ENCODE assay signal across 7 cellular contexts in the genomic region with DNA sequence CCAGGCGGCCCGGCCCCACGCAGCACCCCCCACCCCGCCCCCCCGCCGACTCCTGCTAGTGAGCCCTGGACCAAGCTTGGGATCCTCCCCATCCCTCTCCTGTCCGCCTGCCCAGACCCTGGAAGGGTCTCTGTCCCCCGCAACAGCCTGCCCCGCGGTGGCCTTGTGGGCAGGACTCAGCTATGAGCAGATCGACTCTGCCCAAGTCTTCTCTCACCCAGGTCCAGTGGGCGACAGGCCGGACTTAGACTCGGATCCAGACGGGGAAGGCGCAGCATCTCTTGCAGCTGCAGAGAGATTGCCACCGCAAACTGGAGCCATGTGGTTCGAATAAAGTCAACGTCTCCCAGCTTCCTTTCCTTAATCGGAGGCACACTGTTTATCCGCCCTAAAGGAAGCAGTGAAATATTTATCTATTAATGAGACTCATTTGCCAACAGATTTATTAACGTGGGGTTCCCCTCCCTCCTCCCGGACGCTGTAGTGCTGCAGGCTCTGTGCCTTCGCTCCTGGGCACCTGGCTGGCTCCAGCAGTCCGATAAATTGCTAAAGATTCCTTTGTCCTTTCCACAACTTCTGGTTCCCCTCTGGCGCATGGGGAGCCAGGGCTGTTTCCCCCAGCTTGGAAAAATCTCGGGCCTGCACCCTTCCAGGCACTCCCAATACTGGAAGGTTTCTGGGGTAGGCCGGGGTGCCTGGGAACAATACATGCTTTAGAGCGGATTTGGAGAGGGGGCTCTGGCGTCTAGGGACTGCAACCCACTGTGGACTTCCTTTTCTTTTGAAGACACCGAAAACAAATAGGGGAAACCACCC. TPM values are rescaled to one million over a fixed set of nuclear protein-coding genes. Genes with fewer than 3 reads are reported as not detected.
A peak's percentile ranks its signal among the peaks of the same experiment; 100 is the strongest.
DNase-seq lines count a peak whose midpoint lies in the region; ATAC-seq and TF ChIP-seq lines count a peak whose summit lies in the region.
"Had no signal": no experiment of that assay in that cellular context is flagged by ENCODE, and none has a peak within 500 bp of the region (broad histone marks: within the 10 kb centered on the region; RNA-seq: fewer than 3 reads in every experiment).

No MANE protein-coding gene starts in this region.

- H3K27ac Mint-ChIP-seq in activated naive CD4-positive, alpha-beta T cell treated with anti-CD3 and anti-CD28 coated beads for 36 hours, result no peak overlapping the region

- no peaks in the 10 kb centered on the region for H3K36me3 Mint-ChIP-seq in activated naive CD4-positive, alpha-beta T cell treated with anti-CD3 and anti-CD28 coated beads for 36 hours (ENCODE audit: low read depth)

- peaks cover 43% of the 10 kb centered on the region for H3K4me1 Mint-ChIP-seq in activated naive CD4-positive, alpha-beta T cell treated with anti-CD3 and anti-CD28 coated beads for 36 hours (ENCODE audit: low read depth)

- no peaks in the 10 kb centered on the region for H3K9me3 ChIP-seq in iPS-15b (ENCODE audit: control insufficient read depth, insufficient read depth, low read length)
- H3K9me3 ChIP-seq in upper lobe of left lung, result no peaks in the 10 kb centered on the region

- no peaks in the 10 kb centered on the region for H3K4me1 ChIP-seq in iPS-15b (ENCODE audit: control insufficient read depth, insufficient read depth, low read length)
- H3K4me1 ChIP-seq in upper lobe of left lung, result peaks cover 35 to 58% (median 46%) of the 10 kb centered on the region in 4 donors

- peak overlapping the region; percentile 30 for H3K4me3 ChIP-seq in iPS-15b (ENCODE audit: low read depth, low read length)
- peak overlapping the region; percentile 44 to 59 (median 51) for H3K4me3 ChIP-seq in upper lobe of left lung

- intact Hi-C loops in activated naive CD4-positive, alpha-beta T cell treated with anti-CD3 and anti-CD28 coated beads for 36 hours (cut with micrococcal nuclease), result loop anchor here (1.0 to 10.0 kb wide), 2 partner anchors 9 to 862 kb away; partner anchors contain the start of gene SNX10

- no peak for ATAC-seq in upper lobe of left lung (ENCODE audit: low FRiP score in 2 of 2)
- ATAC-seq in GM19324 (IDR thresholded peaks at IDR 0.05; ENCODE audit: low FRiP score, unreplicated experiment), result no peak

- no peak for TF ChIP-seq CTCF in upper lobe of left lung (IDR thresholded peaks at IDR 0.05)

- H3K9me3 Mint-ChIP-seq in activated naive CD4-positive, alpha-beta T cell treated with anti-CD3 and anti-CD28 coated beads for 36 hours, result no peaks in the 10 kb centered on the region

- TF ChIP-seq EP300 in upper lobe of left lung (IDR thresholded peaks at IDR 0.05), result no peak

- H3K27ac ChIP-seq in upper lobe of left lung, result peak overlapping the region in 2 of 4 donors; percentile 82

- WGBS in upper lobe of left lung, 2 donors, result 15 to 19% methylated on average over 17 to 26 of the region's 32 CpGs

- no peak for TF ChIP-seq POLR2A in upper lobe of left lung (IDR thresholded peaks at IDR 0.05)

- peaks cover 85% of the 10 kb centered on the region for H3K27me3 Mint-ChIP-seq in activated naive CD4-positive, alpha-beta T cell treated with anti-CD3 and anti-CD28 coated beads for 36 hours (ENCODE audit: low read depth)

- CTCF ChIA-PET in activated naive CD4-positive, alpha-beta T cell treated with anti-CD3 and anti-CD28 coated beads for 36 hours (lab: Charles Lee), result interaction anchor here (0.6 to 1.5 kb wide), 2 partner anchors 9 to 297 kb away, joined by 3 read pairs; no protein-coding TSS in a partner anchor

- peak overlapping the region; percentile 6 for H3K4me3 Mint-ChIP-seq in activated naive CD4-positive, alpha-beta T cell treated with anti-CD3 and anti-CD28 coated beads for 36 hours

- H3K36me3 ChIP-seq in iPS-15b (ENCODE audit: control insufficient read depth, insufficient read depth, low read length) (no peaks in the 10 kb centered on the region), upper lobe of left lung (no peaks in the 10 kb centered on the region)

- H3K9ac ChIP-seq in iPS-15b (ENCODE audit: low read depth, low read length), result no peak overlapping the region

- no peak for DNase-seq in activated naive CD4-positive, alpha-beta T cell treated with anti-CD3 and anti-CD28 coated beads for 36 hours
- no peak for DNase-seq in activated naive CD4-positive, alpha-beta T cell treated with anti-CD3 and anti-CD28 coated beads, Interleukin-2, amount 50 U/mL, for 16 hours
- DNase-seq in upper lobe of left lung (peak in 1 of 2 donors; percentile 18), NCI-H2171 treated with DMSO at 0.1 percent for 48 hours (lab: John Stamatoyannopoulos, UW) (no peak)

- H3K27me3 ChIP-seq in iPS-15b (ENCODE audit: control insufficient read depth, insufficient read depth, low read length) (peaks cover 97% of the 10 kb centered on the region), upper lobe of left lung (peaks cover 0 to 75% (median 39%) of the 10 kb centered on the region in 4 donors)

RNA-seq across cellular contexts. Expression of gene HOXA7, which starts 0.6 kb away (rescaled TPM):
- not detected for total RNA-seq in activated naive CD4-positive, alpha-beta T cell treated with anti-CD3 and anti-CD28 coated beads for 36 hours
- 1 to 10 TPM in 3 of 6 donors, under 1 TPM in 1, not detected in 2; 0.46 to 3.3 (median 2.5) TPM for total RNA-seq in upper lobe of left lung
- total RNA-seq: bronchial epithelial cell had no signal

RNA-seq across cellular contexts. Expression of gene HOXA3, which starts 4.7 kb away (rescaled TPM):
- total RNA-seq in activated naive CD4-positive, alpha-beta T cell treated with anti-CD3 and anti-CD28 coated beads for 36 hours, result not detected
- 10 to 100 TPM in 1 of 6 donors, 1 to 10 TPM in 3, under 1 TPM in 2; 0.20 to 11.4 (median 3.5) TPM for total RNA-seq in upper lobe of left lung
- total RNA-seq: bronchial epithelial cell had no signal

RNA-seq across cellular contexts. Expression of gene HOXA9, which starts 8.2 kb away (rescaled TPM):
- total RNA-seq in activated naive CD4-positive, alpha-beta T cell treated with anti-CD3 and anti-CD28 coated beads for 36 hours, result not detected
- 1 to 10 TPM in 2 of 6 donors, under 1 TPM in 3, not detected in 1; 0.30 to 6.1 (median 0.49) TPM for total RNA-seq in upper lobe of left lung
- total RNA-seq: bronchial epithelial cell had no signal

RNA-seq across cellular contexts. Expression of gene HOXA6, which starts 9.5 kb away (rescaled TPM):
- not detected for total RNA-seq in activated naive CD4-positive, alpha-beta T cell treated with anti-CD3 and anti-CD28 coated beads for 36 hours
- total RNA-seq in upper lobe of left lung, result 1 to 10 TPM in 4 of 6 donors, under 1 TPM in 1, not detected in 1; 0.61 to 8.4 (median 4.0) TPM

RNA-seq across cellular contexts. Expression of gene HOXA5, which starts 13.6 kb away (rescaled TPM):
- total RNA-seq in activated naive CD4-positive, alpha-beta T cell treated with anti-CD3 and anti-CD28 coated beads for 36 hours, result not detected
- 10 to 100 TPM in 5 of 6 donors, 1 to 10 TPM in 1; 7.8 to 79.9 (median 16.9) TPM for total RNA-seq in upper lobe of left lung
- total RNA-seq: bronchial epithelial cell had no signal
